Comparison of ENCODE assay signal across 8 cellular contexts in the genomic region with DNA sequence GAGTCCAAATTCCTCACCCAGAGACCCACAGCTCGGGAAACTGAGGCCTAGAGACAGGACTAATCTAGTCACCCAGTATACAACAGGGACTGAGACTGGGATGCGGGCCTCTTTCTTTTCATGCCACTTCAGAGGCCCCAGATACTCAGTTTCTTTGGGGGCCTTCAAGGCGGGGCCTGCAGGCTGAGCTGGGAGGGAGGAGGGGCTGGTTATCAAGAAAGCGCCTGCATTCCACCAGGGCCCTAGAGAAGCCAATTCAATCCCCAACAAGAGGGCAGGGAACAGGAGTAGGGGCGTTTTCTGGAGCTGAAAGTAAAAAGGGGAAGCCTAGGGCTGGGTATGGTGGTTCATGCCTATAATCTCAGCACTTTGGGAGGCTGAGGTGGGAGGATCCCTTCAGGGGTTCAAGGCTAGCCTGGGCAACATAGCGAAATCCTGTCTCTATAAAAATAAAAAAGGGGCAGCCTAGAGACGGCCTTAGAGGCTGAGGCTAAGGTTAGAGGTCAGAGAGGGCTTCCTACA. TPM values are rescaled to one million over a fixed set of nuclear protein-coding genes. Genes with fewer than 3 reads are reported as not detected.
DNase-seq lines count a peak whose midpoint lies in the region; ATAC-seq and TF ChIP-seq lines count a peak whose summit lies in the region.

No MANE protein-coding gene starts in this region.

- no peaks in the 10 kb centered on the region for H3K9me3 Mint-ChIP-seq in stimulated activated effector memory CD8-positive, alpha-beta T cell treated with anti-CD3 and anti-CD28 coated beads, Interleukin-12 subunit alpha, Interleukin-12 subunit beta, amount 100 ng/mL, for 72 hours

- H3K4me2 ChIP-seq in SU-DHL-6 (ENCODE audit: low read depth, low read length, poor library complexity, severe bottlenecking) (peak overlapping the region; percentile 77), fibroblast of lung (ENCODE audit: extremely low read depth, insufficient read depth, low read length) (peak overlapping the region; percentile 99)

- no peaks in the 10 kb centered on the region for H3K9me3 ChIP-seq in SU-DHL-6 (ENCODE audit: insufficient read depth, low read length)
- no peaks in the 10 kb centered on the region for H3K9me3 ChIP-seq in fibroblast of lung (ENCODE audit: control insufficient read depth, insufficient read depth, low read depth, low read length)

- peak overlapping the region; percentile 97 for H3K27ac Mint-ChIP-seq in stimulated activated effector memory CD8-positive, alpha-beta T cell treated with anti-CD3 and anti-CD28 coated beads, Interleukin-12 subunit alpha, Interleukin-12 subunit beta, amount 100 ng/mL, for 72 hours

- H3K36me3 ChIP-seq in SU-DHL-6 (ENCODE audit: low read length) (no peaks in the 10 kb centered on the region), fibroblast of lung (ENCODE audit: control insufficient read depth, insufficient read depth, low read length) (peaks cover 11% of the 10 kb centered on the region)

- H3K4me3 ChIP-seq in SU-DHL-6 (ENCODE audit: insufficient read depth, low read length, poor library complexity, severe bottlenecking) (no peak overlapping the region), fibroblast of lung (replicated peaks in 1 of 4; ENCODE audit: control extremely low read depth in 1 of 4, insufficient read depth in 1 of 4, low read depth in 3 of 4, low read length in 4 of 4) (peak overlapping the region in 3 of 4 experiments; percentile 90 to 98 (median 93))

- H2AFZ ChIP-seq in SU-DHL-6 (ENCODE audit: low read depth, low read length, severe bottlenecking) = no peak overlapping the region
- H2AFZ ChIP-seq in fibroblast of lung (ENCODE audit: low read length) = no peak overlapping the region

- H3K27ac ChIP-seq in SU-DHL-6 (ENCODE audit: low read depth, low read length) = no peak overlapping the region
- H3K27ac ChIP-seq in fibroblast of lung (ENCODE audit: insufficient read depth, low read length) = peak overlapping the region; percentile 94

- H3K79me2 ChIP-seq in SU-DHL-6 (ENCODE audit: insufficient read depth, low read length) = peaks cover 10% of the 10 kb centered on the region; the same call in 1 of the 2 replicates
- H3K79me2 ChIP-seq in fibroblast of lung (ENCODE audit: control insufficient read depth, insufficient read depth, low read length) = peaks cover 10% of the 10 kb centered on the region

- H3K9ac ChIP-seq in SU-DHL-6 (ENCODE audit: low read length) (peak overlapping the region; percentile 85), fibroblast of lung (ENCODE audit: insufficient read depth, low read length) (peak overlapping the region; percentile 33)

- H3K4me1 ChIP-seq in fibroblast of lung (ENCODE audit: control insufficient read depth, extremely low read depth, insufficient read depth, low read length) = no peaks in the 10 kb centered on the region

- no peak for ATAC-seq in stimulated activated effector memory CD8-positive, alpha-beta T cell treated with anti-CD3 and anti-CD28 coated beads, Interleukin-12 subunit alpha, Interleukin-12 subunit beta, amount 100 ng/mL, for 72 hours
- no peak for ATAC-seq in HG02759 (IDR thresholded peaks at IDR 0.05; ENCODE audit: unreplicated experiment)

- H3K36me3 Mint-ChIP-seq in stimulated activated effector memory CD8-positive, alpha-beta T cell treated with anti-CD3 and anti-CD28 coated beads, Interleukin-12 subunit alpha, Interleukin-12 subunit beta, amount 100 ng/mL, for 72 hours = peaks cover 41% of the 10 kb centered on the region

- peaks cover 6% of the 10 kb centered on the region for H3F3A ChIP-seq in SU-DHL-6 (ENCODE audit: insufficient read depth)

- H3K4me1 Mint-ChIP-seq in stimulated activated effector memory CD8-positive, alpha-beta T cell treated with anti-CD3 and anti-CD28 coated beads, Interleukin-12 subunit alpha, Interleukin-12 subunit beta, amount 100 ng/mL, for 72 hours = peaks cover 28% of the 10 kb centered on the region

- no peak for TF ChIP-seq CTCF in SU-DHL-6 (IDR thresholded peaks at IDR 0.05; ENCODE audit: insufficient read depth, low read length, poor library complexity, severe bottlenecking)
- no peak for TF ChIP-seq CTCF in fibroblast of lung (conservative IDR thresholded peaks at IDR 0.05 in 1 of 2, IDR thresholded peaks at IDR 0.05 in 1 of 2; ENCODE audit: low read depth in 1 of 2, low read length in 2 of 2)

- H3K27me3 ChIP-seq in SU-DHL-6 (ENCODE audit: low read length) (no peaks in the 10 kb centered on the region), fibroblast of lung (ENCODE audit: control insufficient read depth, insufficient read depth, low read length) (no peaks in the 10 kb centered on the region)

- peak overlapping the region; percentile 90 for H3K4me3 Mint-ChIP-seq in stimulated activated effector memory CD8-positive, alpha-beta T cell treated with anti-CD3 and anti-CD28 coated beads, Interleukin-12 subunit alpha, Interleukin-12 subunit beta, amount 100 ng/mL, for 72 hours

- no peaks in the 10 kb centered on the region for H3K9me2 ChIP-seq in SU-DHL-6 (replicated peaks; ENCODE audit: insufficient read depth, low read length)

- no peaks in the 10 kb centered on the region for H4K20me1 ChIP-seq in SU-DHL-6 (ENCODE audit: low read depth, low read length)
- H4K20me1 ChIP-seq in fibroblast of lung (ENCODE audit: control insufficient read depth, extremely low read depth, insufficient read depth, low read length) = no peaks in the 10 kb centered on the region

- DNase-seq in SIG-M5 treated with dmso at 0.1 percent for 504 hours (lab: John Stamatoyannopoulos, UW; ENCODE audit: unreplicated experiment) = peak; percentile 15
- no peak for DNase-seq in SIG-M5 (lab: John Stamatoyannopoulos, UW)
- DNase-seq in fibroblast of lung (ENCODE audit: low read depth in 2 of 2) = no peak
- DNase-seq in stimulated activated effector memory CD8-positive, alpha-beta T cell treated with anti-CD3 and anti-CD28 coated beads, Interleukin-12 subunit alpha, Interleukin-12 subunit beta, amount 100 ng/mL, for 72 hours (ENCODE audit: low spot score in 2 of 2) = no peak
- DNase-seq in HUDEP-2 (lab: John Stamatoyannopoulos, UW; ENCODE audit: unreplicated experiment in 76 of 76) = no peak
- no peak for DNase-seq in NCI-H1092 treated with DMSO at 0.1 percent for 48 hours (lab: John Stamatoyannopoulos, UW)

RNA-seq across cellular contexts. Expression of gene ATG2A, which starts 1.6 kb away (rescaled TPM):
- 7.4 and 9.9 TPM in 2 replicates for total RNA-seq in fibroblast of lung
- 3.1 and 5.1 TPM in 2 replicates for polyA plus RNA-seq in fibroblast of lung
- polyA plus RNA-seq in fibroblast of lung (2012) = 9.5 and 15.8 TPM in 2 replicates
- 14.8 and 32.3 TPM in 2 replicates for polyA minus RNA-seq in fibroblast of lung (ENCODE audit: low replicate concordance)

RNA-seq across cellular contexts. Expression of gene PPP2R5B, which starts 9.1 kb away (rescaled TPM):
- total RNA-seq in fibroblast of lung = 6.2 and 12.1 TPM in 2 replicates
- 10.9 and 12.4 TPM in 2 replicates for polyA plus RNA-seq in fibroblast of lung
- polyA plus RNA-seq in fibroblast of lung (2012) = 13.2 and 14.5 TPM in 2 replicates
- 13.4 and 24.2 TPM in 2 replicates for polyA minus RNA-seq in fibroblast of lung (ENCODE audit: low replicate concordance)

RNA-seq across cellular contexts. Expression of gene GPHA2, which starts 20.3 kb away (rescaled TPM):
- total RNA-seq in fibroblast of lung = not detected in 2 replicates
- polyA plus RNA-seq in fibroblast of lung = not detected in 2 replicates
- not detected in 2 replicates for polyA plus RNA-seq in fibroblast of lung (2012)
- polyA minus RNA-seq in fibroblast of lung (ENCODE audit: low replicate concordance) = not detected in 2 replicates

RNA-seq across cellular contexts. Expression of gene EHD1, which starts 37.0 kb away (rescaled TPM):
- total RNA-seq in fibroblast of lung = 40.8 and 71.3 TPM in 2 replicates
- polyA plus RNA-seq in fibroblast of lung = 240 and 248 TPM in 2 replicates
- 181 and 192 TPM in 2 replicates for polyA plus RNA-seq in fibroblast of lung (2012)
- polyA minus RNA-seq in fibroblast of lung (ENCODE audit: low replicate concordance) = 634 and 716 TPM in 2 replicates

RNA-seq across cellular contexts. Expression of gene MAJIN, which starts 56.5 kb away (rescaled TPM):
- total RNA-seq in fibroblast of lung = not detected in 2 replicates
- polyA plus RNA-seq in fibroblast of lung = not detected in 2 replicates
- not detected in 2 replicates for polyA plus RNA-seq in fibroblast of lung (2012)
- not detected in 2 replicates for polyA minus RNA-seq in fibroblast of lung (ENCODE audit: low replicate concordance)
